1 cellular context compared by ENCODE assay signal in genomic region chr12:56628671-56629458, GRCh38.
A peak's percentile ranks its signal among the peaks of the same experiment; 100 is the strongest.
TF ChIP-seq lines count a peak whose summit lies in the region.

No MANE protein-coding gene starts in this region.

TF ChIP-seq in K562, 482 proteins besides CTCF, POLR2A, EP300 and RAD21 (continued from another document):
- TF ChIP-seq XRCC5 (IDR thresholded peaks at IDR 0.05; ENCODE audit: low read depth, low read length) (no peak), JUND (IDR thresholded peaks at IDR 0.05; ENCODE audit: borderline replicate concordance, low read depth, low read length) (no peak), JUND (tag; IDR thresholded peaks at IDR 0.05; ENCODE audit: borderline replicate concordance, low read depth, low read length) (no peak), ZBTB1 (CRISPR knock-in tag; IDR thresholded peaks at IDR 0.05; ENCODE audit: borderline replicate concordance, low read depth) (no peak), GABPA (tag; conservative IDR thresholded peaks at IDR 0.05; ENCODE audit: low read depth) (peak; percentile 73), SIN3A (IDR thresholded peaks at IDR 0.05; ENCODE audit: borderline replicate concordance in 2 of 2, control insufficient read depth in 1 of 2, low read depth in 2 of 2, low read length in 2 of 2) (peak in 1 of 2 experiments; percentile 86; a peak in 1 of 4 replicates), PHF20 (IDR thresholded peaks at IDR 0.05; ENCODE audit: partially characterized antibody) (no peak), JUNB (CRISPR knock-in tag; conservative IDR thresholded peaks at IDR 0.05) (no peak), KDM2B (CRISPR knock-in tag; IDR thresholded peaks at IDR 0.05) (no peak), MNT (conservative IDR thresholded peaks at IDR 0.05) (peak in 1 of 2 experiments; percentile 68; a peak in 2 of 4 replicates), EP400 (IDR thresholded peaks at IDR 0.05) (peak; percentile 51), GTF2A2 (tag; IDR thresholded peaks at IDR 0.05) (no peak), NRF1 (conservative IDR thresholded peaks at IDR 0.05 in 1 of 2, IDR thresholded peaks at IDR 0.05 in 1 of 2) (peak; percentile 20 to 26; a peak in 1 of 4 replicates), FOXK2 (conservative IDR thresholded peaks at IDR 0.05 in 1 of 2, IDR thresholded peaks at IDR 0.05 in 1 of 2; ENCODE audit: low read depth in 2 of 2) (peak in 1 of 2 experiments; percentile 57; a peak in 2 of 4 replicates), ELF1 (tag; IDR thresholded peaks at IDR 0.05) (peak; percentile 58; the same call in 1 of the 2 replicates), HDGF (IDR thresholded peaks at IDR 0.05) (no peak), TFAP4 (CRISPR knock-in tag; IDR thresholded peaks at IDR 0.05; ENCODE audit: borderline replicate concordance) (peak; percentile 67; the same call in 1 of the 2 replicates)
- TF ChIP-seq, protein P1, sequence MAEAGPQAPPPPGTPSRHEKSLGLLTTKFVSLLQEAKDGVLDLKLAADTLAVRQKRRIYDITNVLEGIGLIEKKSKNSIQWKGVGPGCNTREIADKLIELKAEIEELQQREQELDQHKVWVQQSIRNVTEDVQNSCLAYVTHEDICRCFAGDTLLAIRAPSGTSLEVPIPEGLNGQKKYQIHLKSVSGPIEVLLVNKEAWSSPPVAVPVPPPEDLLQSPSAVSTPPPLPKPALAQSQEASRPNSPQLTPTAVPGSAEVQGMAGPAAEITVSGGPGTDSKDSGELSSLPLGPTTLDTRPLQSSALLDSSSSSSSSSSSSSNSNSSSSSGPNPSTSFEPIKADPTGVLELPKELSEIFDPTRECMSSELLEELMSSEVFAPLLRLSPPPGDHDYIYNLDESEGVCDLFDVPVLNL (CRISPR knock-in tag; IDR thresholded peaks at IDR 0.05; ENCODE audit: low read depth): no peak
- TF ChIP-seq, protein P2, sequence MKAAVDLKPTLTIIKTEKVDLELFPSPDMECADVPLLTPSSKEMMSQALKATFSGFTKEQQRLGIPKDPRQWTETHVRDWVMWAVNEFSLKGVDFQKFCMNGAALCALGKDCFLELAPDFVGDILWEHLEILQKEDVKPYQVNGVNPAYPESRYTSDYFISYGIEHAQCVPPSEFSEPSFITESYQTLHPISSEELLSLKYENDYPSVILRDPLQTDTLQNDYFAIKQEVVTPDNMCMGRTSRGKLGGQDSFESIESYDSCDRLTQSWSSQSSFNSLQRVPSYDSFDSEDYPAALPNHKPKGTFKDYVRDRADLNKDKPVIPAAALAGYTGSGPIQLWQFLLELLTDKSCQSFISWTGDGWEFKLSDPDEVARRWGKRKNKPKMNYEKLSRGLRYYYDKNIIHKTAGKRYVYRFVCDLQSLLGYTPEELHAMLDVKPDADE (conservative IDR thresholded peaks at IDR 0.05; ENCODE audit: control insufficient read depth, low read depth, low read length): 0 out of 2 replicates have a peak, but pooled peaks have one; percentile 28
- TF ChIP-seq, protein P3, sequence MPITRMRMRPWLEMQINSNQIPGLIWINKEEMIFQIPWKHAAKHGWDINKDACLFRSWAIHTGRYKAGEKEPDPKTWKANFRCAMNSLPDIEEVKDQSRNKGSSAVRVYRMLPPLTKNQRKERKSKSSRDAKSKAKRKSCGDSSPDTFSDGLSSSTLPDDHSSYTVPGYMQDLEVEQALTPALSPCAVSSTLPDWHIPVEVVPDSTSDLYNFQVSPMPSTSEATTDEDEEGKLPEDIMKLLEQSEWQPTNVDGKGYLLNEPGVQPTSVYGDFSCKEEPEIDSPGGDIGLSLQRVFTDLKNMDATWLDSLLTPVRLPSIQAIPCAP (CRISPR knock-in tag; IDR thresholded peaks at IDR 0.05; ENCODE audit: borderline replicate concordance): no peak
- TF ChIP-seq, protein P4, sequence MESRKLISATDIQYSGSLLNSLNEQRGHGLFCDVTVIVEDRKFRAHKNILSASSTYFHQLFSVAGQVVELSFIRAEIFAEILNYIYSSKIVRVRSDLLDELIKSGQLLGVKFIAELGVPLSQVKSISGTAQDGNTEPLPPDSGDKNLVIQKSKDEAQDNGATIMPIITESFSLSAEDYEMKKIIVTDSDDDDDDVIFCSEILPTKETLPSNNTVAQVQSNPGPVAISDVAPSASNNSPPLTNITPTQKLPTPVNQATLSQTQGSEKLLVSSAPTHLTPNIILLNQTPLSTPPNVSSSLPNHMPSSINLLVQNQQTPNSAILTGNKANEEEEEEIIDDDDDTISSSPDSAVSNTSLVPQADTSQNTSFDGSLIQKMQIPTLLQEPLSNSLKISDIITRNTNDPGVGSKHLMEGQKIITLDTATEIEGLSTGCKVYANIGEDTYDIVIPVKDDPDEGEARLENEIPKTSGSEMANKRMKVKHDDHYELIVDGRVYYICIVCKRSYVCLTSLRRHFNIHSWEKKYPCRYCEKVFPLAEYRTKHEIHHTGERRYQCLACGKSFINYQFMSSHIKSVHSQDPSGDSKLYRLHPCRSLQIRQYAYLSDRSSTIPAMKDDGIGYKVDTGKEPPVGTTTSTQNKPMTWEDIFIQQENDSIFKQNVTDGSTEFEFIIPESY (CRISPR knock-in tag; IDR thresholded peaks at IDR 0.05): no peak
